In the genomic region with DNA sequence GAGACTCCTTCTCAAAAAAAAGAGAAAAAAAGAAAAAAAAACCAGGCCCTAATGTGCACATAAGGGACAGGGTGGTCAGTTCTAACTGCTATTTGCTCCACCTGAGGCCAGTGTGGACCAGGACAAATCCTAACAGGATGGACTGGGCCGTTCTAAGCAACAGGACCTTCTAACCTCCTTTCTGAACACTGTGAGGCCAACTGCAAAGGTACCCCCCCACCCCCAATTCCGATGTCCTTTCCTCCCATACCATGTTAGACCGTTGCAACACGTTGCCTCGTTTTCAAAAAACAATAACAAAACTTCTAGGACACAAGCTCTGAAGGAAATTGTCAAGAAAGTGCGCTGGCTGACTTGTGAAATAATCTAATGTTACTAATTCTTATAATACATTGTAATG, we compare ENCODE assay signal across 9 cellular contexts. TPM values are rescaled to one million over a fixed set of nuclear protein-coding genes. Genes with fewer than 3 reads are reported as not detected.
A peak's percentile ranks its signal among the peaks of the same experiment; 100 is the strongest.
DNase-seq lines count a peak whose midpoint lies in the region; ATAC-seq, FAIRE-seq and TF ChIP-seq lines count a peak whose summit lies in the region.
"Had no signal": no experiment of that assay in that cellular context is flagged by ENCODE, and none has a peak within 500 bp of the region (broad histone marks: within the 10 kb centered on the region; RNA-seq: fewer than 3 reads in every experiment).

No MANE protein-coding gene starts in this region.

- dilution Hi-C loops in endothelial cell of umbilical vein (cut with MboI; ENCODE audit: extremely low pct_ligation_motif_present, low sequenced_read_pairs), result no loop called here

- no peaks in the 10 kb centered on the region for H3K9me3 ChIP-seq in PC-3 (ENCODE audit: low read length)
- no peaks in the 10 kb centered on the region for H3K9me3 ChIP-seq in endothelial cell of umbilical vein (replicated peaks; ENCODE audit: control insufficient read depth, insufficient read depth, low read length)
- H3K9me3 ChIP-seq in pancreas, result no peaks in the 10 kb centered on the region

- H2AFZ ChIP-seq in PC-3 (ENCODE audit: low read length) (peak overlapping the region; percentile 87), endothelial cell of umbilical vein (ENCODE audit: low read depth, low read length) (peak overlapping the region; percentile 45)

- BruUV-seq in PC-3 (replicated peaks; lab: Mats Ljungman, UMichigan) (TSS peak; percentile 31), endothelial cell of umbilical vein (replicated peaks; lab: Mats Ljungman, UMichigan) (TSS peak; percentile 14)

- FAIRE-seq in endothelial cell of umbilical vein (lab: Jason Lieb, UNC) (no peak), pancreas (lab: Jason Lieb, UNC) (no peak)

- TF ChIP-seq CTCF in PC-3 (conservative IDR thresholded peaks at IDR 0.05; ENCODE audit: low read depth, low read length), result no peak
- TF ChIP-seq CTCF in endothelial cell of umbilical vein (IDR thresholded peaks at IDR 0.05; ENCODE audit: extremely low read depth in 1 of 2, insufficient read depth in 1 of 2, low read depth in 1 of 2, low read length in 2 of 2), result no peak
- TF ChIP-seq CTCF in pancreas (IDR thresholded peaks at IDR 0.05), result no peak

- H3K27ac ChIP-seq in PC-3 (ENCODE audit: low read length) (peak overlapping the region; percentile 37; the same call in 1 of the 2 replicates), endothelial cell of umbilical vein (ENCODE audit: insufficient read depth, low read depth, low read length) (peak overlapping the region; percentile 15), pancreas (peak overlapping the region in 2 of 4 donors; percentile 18 to 73)

- ATAC-seq in PC-3, result no peak
- ATAC-seq in pancreas, result no peak

- intact Hi-C loops in PC-3 (cut with micrococcal nuclease), result loop anchor here (5.0 kb wide), 1 partner anchor 78 kb away; a partner anchor contains a TSS
- intact Hi-C loops in endothelial cell of umbilical vein (cut with micrococcal nuclease), result loop anchor here (1.0 to 5.0 kb wide), 3 partner anchors 51 to 638 kb away; a partner anchor contains a TSS
- intact Hi-C loops in pancreas (cut with DNase I), result no loop called here

- WGBS in pancreas, 2 donors, result 17 to 24% methylated on average over 6 of the region's 6 CpGs

- peaks cover 25% of the 10 kb centered on the region; the same call in 1 of the 2 replicates for H4K20me1 ChIP-seq in PC-3 (ENCODE audit: low read length)
- H4K20me1 ChIP-seq in endothelial cell of umbilical vein (replicated peaks; ENCODE audit: control insufficient read depth, extremely low read depth, insufficient read depth, low read length), result peaks cover 2% of the 10 kb centered on the region

- CTCF ChIA-PET in PC-3 (lab: Charles Lee) (interaction anchor here (0.6 kb wide), 1 partner anchor 223 kb away, joined by 3 read pairs; no protein-coding TSS in a partner anchor), endothelial cell of umbilical vein (lab: Charles Lee) (interaction anchor here (0.6 to 1.1 kb wide), 2 partner anchors 13 to 208 kb away, joined by 3 read pairs; no protein-coding TSS in a partner anchor)

- POLR2A ChIA-PET in PC-3 (lab: Charles Lee; ENCODE audit: unreplicated experiment) (no interaction called here), endothelial cell of umbilical vein (lab: Charles Lee) (no interaction called here)

- peak; percentile 16 for DNase-seq in EH (ENCODE audit: low read depth)
- DNase-seq in PC-3, result no peak
- DNase-seq in endothelial cell of umbilical vein (ENCODE audit: low read depth, low spot score), result no peak
- DNase-seq in pancreas, result no peak
- DNase-seq in foreskin melanocyte, result no peak
- DNase-seq in NK-92 (lab: John Stamatoyannopoulos, UW; ENCODE audit: unreplicated experiment), result no peak
- no peak for DNase-seq in CD1c-positive myeloid dendritic cell (ENCODE audit: extremely low spot score)
- no peak for DNase-seq in NCI-H446 (lab: John Stamatoyannopoulos, UW)
- DNase-seq: effector CD8-positive, alpha-beta T cell had no signal

- no peaks in the 10 kb centered on the region for H3K9me1 ChIP-seq in endothelial cell of umbilical vein (replicated peaks; ENCODE audit: control insufficient read depth, extremely low read depth, insufficient read depth, low read length)

- no peak for TF ChIP-seq POLR2A in endothelial cell of umbilical vein (IDR thresholded peaks at IDR 0.05; ENCODE audit: low read depth, low read length)

- peaks cover 22% of the 10 kb centered on the region for H3K36me3 ChIP-seq in PC-3 (ENCODE audit: low read depth, low read length)
- peaks cover 9 to 20% of the 10 kb centered on the region in 2 experiments for H3K36me3 ChIP-seq in endothelial cell of umbilical vein (ENCODE audit: control insufficient read depth in 2 of 2, extremely low read depth in 1 of 2, insufficient read depth in 2 of 2, low read length in 2 of 2)
- peaks cover 0 to 13% (median 0%) of the 10 kb centered on the region in 3 donors for H3K36me3 ChIP-seq in pancreas

- H3K79me2 ChIP-seq in PC-3 (ENCODE audit: low read length) (peaks cover 89% of the 10 kb centered on the region), endothelial cell of umbilical vein (ENCODE audit: control insufficient read depth, insufficient read depth, low read length) (peaks cover 70% of the 10 kb centered on the region)

- H3K27me3 ChIP-seq in PC-3 (ENCODE audit: low read length), result no peaks in the 10 kb centered on the region
- H3K27me3 ChIP-seq in endothelial cell of umbilical vein (ENCODE audit: control insufficient read depth in 2 of 2, insufficient read depth in 2 of 2, low read length in 2 of 2), result no peaks in the 10 kb centered on the region
- H3K27me3 ChIP-seq in pancreas, result no peaks in the 10 kb centered on the region

- H3K4me2 ChIP-seq in PC-3 (ENCODE audit: low read length), result peak overlapping the region; percentile 100
- peak overlapping the region; percentile 81 for H3K4me2 ChIP-seq in endothelial cell of umbilical vein (ENCODE audit: insufficient read depth, low read length)

- H3K9ac ChIP-seq in PC-3 (ENCODE audit: low read length), result peak overlapping the region; percentile 97
- H3K9ac ChIP-seq in endothelial cell of umbilical vein (replicated peaks; ENCODE audit: extremely low read depth, insufficient read depth, low read length), result peak overlapping the region; percentile 47

- H3F3A ChIP-seq in PC-3 (ENCODE audit: low read length, unreplicated experiment), result no peaks in the 10 kb centered on the region

- H3K4me1 ChIP-seq in PC-3 (ENCODE audit: insufficient read depth, low read length), result peaks cover 17% of the 10 kb centered on the region
- H3K4me1 ChIP-seq in endothelial cell of umbilical vein (ENCODE audit: control insufficient read depth, extremely low read depth, insufficient read depth, low read length), result peaks cover 12% of the 10 kb centered on the region
- H3K4me1 ChIP-seq in pancreas, result peaks cover 8 to 18% (median 17%) of the 10 kb centered on the region in 3 donors

- H3K9me2 ChIP-seq in PC-3 (replicated peaks; ENCODE audit: low read length), result no peaks in the 10 kb centered on the region

- peak overlapping the region; percentile 100 for H3K4me3 ChIP-seq in PC-3 (ENCODE audit: low read length)
- H3K4me3 ChIP-seq in endothelial cell of umbilical vein (replicated peaks in 1 of 3; ENCODE audit: insufficient read depth in 1 of 3, low read depth in 1 of 3, low read length in 3 of 3), result peak overlapping the region; percentile 15 to 99 (median 74)
- H3K4me3 ChIP-seq in pancreas, result peak overlapping the region; percentile 55 to 90 (median 88)

TF ChIP-seq in endothelial cell of umbilical vein, 7 proteins besides CTCF, POLR2A, EP300 and RAD21 (continues in another document):
- TF ChIP-seq POLR2AphosphoS5 (IDR thresholded peaks at IDR 0.05; ENCODE audit: insufficient read depth, low read depth, low read length) (no peak), MYC (IDR thresholded peaks at IDR 0.05; ENCODE audit: low read depth, low read length) (no peak), FOS (IDR thresholded peaks at IDR 0.05; ENCODE audit: borderline replicate concordance, insufficient read depth, low read length) (no peak), EZH2 (IDR thresholded peaks at IDR 0.05; ENCODE audit: borderline replicate concordance, low read depth, low read length, severe bottlenecking) (no peak)

RNA-seq across cellular contexts. Expression of a gene that starts 1.2 kb away (rescaled TPM):
- total RNA-seq in PC-3 (2014; rRNA removed), result 75.1 and 102 TPM in 2 replicates
- 47.4 and 49.0 TPM in 2 replicates for total RNA-seq in endothelial cell of umbilical vein
- polyA plus RNA-seq in endothelial cell of umbilical vein, result 45.4 and 51.2 TPM in 2 replicates
- polyA plus RNA-seq in endothelial cell of umbilical vein (2011; cell fraction: cytosol; rRNA removed), result 51.7 and 53.1 TPM in 2 replicates
- 19.6 and 25.8 TPM in 2 replicates for polyA plus RNA-seq in endothelial cell of umbilical vein (2011; cell fraction: nucleus; rRNA removed)
- 51.4 and 55.2 TPM in 2 replicates for polyA plus RNA-seq in endothelial cell of umbilical vein (2012)
- 21.9 and 26.8 TPM in 2 replicates for polyA minus RNA-seq in endothelial cell of umbilical vein
- 28.1 TPM for polyA minus RNA-seq in endothelial cell of umbilical vein (2011; cell fraction: cytosol; rRNA and poly(A)+ RNA removed)
- polyA minus RNA-seq in endothelial cell of umbilical vein (2011; cell fraction: nucleus; rRNA and poly(A)+ RNA removed), result 7.9 and 13.3 TPM in 2 replicates
- 10 to 100 TPM; 22.4 to 28.7 (median 25.8) TPM for total RNA-seq in pancreas
- 10 to 100 TPM; 37.4 to 42.9 TPM for polyA plus RNA-seq in pancreas

RNA-seq across cellular contexts. Expression of a gene that starts 1.7 kb away (rescaled TPM):
- total RNA-seq in PC-3 (2014; rRNA removed) (83.0 and 88.6 TPM in 2 replicates), endothelial cell of umbilical vein (83.6 and 85.6 TPM in 2 replicates), pancreas (10 to 100 TPM; 22.8 to 65.2 (median 30.4) TPM)
- polyA plus RNA-seq in endothelial cell of umbilical vein (113 and 142 TPM in 2 replicates), pancreas (100 to 1,000 TPM in 1 of 2 donors, 10 to 100 TPM in 1; 64.6 to 107 TPM)
- polyA plus RNA-seq in endothelial cell of umbilical vein (2011; cell fraction: cytosol; rRNA removed), result 91.3 and 94.0 TPM in 2 replicates
- 287 and 314 TPM in 2 replicates for polyA plus RNA-seq in endothelial cell of umbilical vein (2011; cell fraction: nucleus; rRNA removed)
- 77.3 and 139 TPM in 2 replicates for polyA plus RNA-seq in endothelial cell of umbilical vein (2012)
- polyA minus RNA-seq in endothelial cell of umbilical vein, result 124 and 157 TPM in 2 replicates
- polyA minus RNA-seq in endothelial cell of umbilical vein (2011; cell fraction: cytosol; rRNA and poly(A)+ RNA removed), result 36.5 TPM
- 85.8 and 105 TPM in 2 replicates for polyA minus RNA-seq in endothelial cell of umbilical vein (2011; cell fraction: nucleus; rRNA and poly(A)+ RNA removed)

RNA-seq across cellular contexts. Expression of a gene that starts 50.9 kb away (rescaled TPM):
- 130 and 155 TPM in 2 replicates for total RNA-seq in PC-3 (2014; rRNA removed)
- total RNA-seq in endothelial cell of umbilical vein, result 91.9 and 104 TPM in 2 replicates
- 61.6 and 67.0 TPM in 2 replicates for polyA plus RNA-seq in endothelial cell of umbilical vein
- 76.1 and 84.6 TPM in 2 replicates for polyA plus RNA-seq in endothelial cell of umbilical vein (2011; cell fraction: cytosol; rRNA removed)
- polyA plus RNA-seq in endothelial cell of umbilical vein (2011; cell fraction: nucleus; rRNA removed), result 47.0 and 54.2 TPM in 2 replicates
- 45.6 and 65.1 TPM in 2 replicates for polyA plus RNA-seq in endothelial cell of umbilical vein (2012)
- polyA minus RNA-seq in endothelial cell of umbilical vein, result 15.9 and 28.6 TPM in 2 replicates
- polyA minus RNA-seq in endothelial cell of umbilical vein (2011; cell fraction: cytosol; rRNA and poly(A)+ RNA removed), result 29.3 TPM
- 16.8 and 17.0 TPM in 2 replicates for polyA minus RNA-seq in endothelial cell of umbilical vein (2011; cell fraction: nucleus; rRNA and poly(A)+ RNA removed)
- 1 to 10 TPM; 3.7 to 9.4 (median 7.0) TPM for total RNA-seq in pancreas
- 10 to 100 TPM in 1 of 2 donors, 1 to 10 TPM in 1; 9.8 to 11.0 TPM for polyA plus RNA-seq in pancreas

Comparison
In these comparisons a context has a peak if more than half of its experiments do, and no peak if none do; other contexts are left out.
1. intact Hi-C loops: an anchor here in PC-3 (5.0 kb wide) and endothelial cell of umbilical vein (1.0 to 5.0 kb wide); none called in pancreas.